ENCODE assay signal across 8 cellular contexts in the genomic region with DNA sequence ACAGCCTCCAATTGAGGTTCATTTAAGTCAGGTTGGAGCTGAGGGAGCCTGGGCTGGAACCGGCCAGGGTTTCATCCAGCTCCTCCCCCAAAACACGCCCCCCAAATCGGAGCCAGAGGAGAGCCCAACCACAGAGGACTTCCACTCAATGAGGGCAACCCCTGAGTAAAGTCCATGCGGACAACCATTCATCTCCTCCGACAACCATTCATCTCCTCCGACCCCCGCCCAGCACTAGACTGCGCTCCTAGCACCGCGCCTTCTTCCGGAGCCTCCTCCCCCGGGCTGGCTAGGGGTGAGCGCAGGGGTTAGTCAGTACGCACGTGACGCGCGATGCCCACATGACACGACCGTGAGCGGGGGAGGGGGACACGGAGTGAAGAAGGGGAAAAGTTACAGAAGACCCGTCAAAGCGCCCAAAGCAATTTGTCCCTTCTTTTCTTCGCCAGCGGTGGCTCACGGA. TPM values are rescaled to one million over a fixed set of nuclear protein-coding genes. Genes with fewer than 3 reads are reported as not detected.
DNase-seq lines count a peak whose midpoint lies in the region; ATAC-seq, FAIRE-seq and TF ChIP-seq lines count a peak whose summit lies in the region.

No MANE protein-coding gene starts in this region.

- no peaks in the 10 kb centered on the region for H3K4me1 ChIP-seq in small intestine (ENCODE audit: control insufficient read depth in 2 of 2, insufficient read depth in 1 of 2, low read depth in 1 of 2, low read length in 1 of 2)

- DNase-seq in Daoy (ENCODE audit: low read depth) (peak; percentile 76), NCI-H2227 treated with DMSO at 0.1 percent for 48 hours (lab: John Stamatoyannopoulos, UW) (peak; percentile 97), astrocyte of the spinal cord (ENCODE audit: low read depth, low spot score) (peak; percentile 77), hippocampal formation (lab: John Stamatoyannopoulos, UW) (peak; percentile 84 to 86), posterior cingulate gyrus (peak; percentile 82 to 98 (median 92)), small intestine (no peak)

- H3K27ac ChIP-seq in small intestine (ENCODE audit: low read depth in 1 of 2, low read length in 1 of 2): peak overlapping the region in 1 of 2 donors; percentile 82

- H3K4me3 ChIP-seq in astrocyte of the spinal cord (ENCODE audit: low read depth, low read length): peak overlapping the region; percentile 72
- peak overlapping the region in 1 of 2 donors; percentile 15 for H3K4me3 ChIP-seq in small intestine (ENCODE audit: low read depth in 1 of 2, low read length in 2 of 2)

- no peak for TF ChIP-seq CTCF in astrocyte of the spinal cord (IDR thresholded peaks at IDR 0.05; ENCODE audit: low read depth, low read length)

- intact Hi-C loops in posterior cingulate gyrus (cut with DNase I): loop anchor here (5.0 to 10.0 kb wide), 2 partner anchors 47 to 155 kb away; no protein-coding TSS in a partner anchor

- no peaks in the 10 kb centered on the region for H3K36me3 ChIP-seq in small intestine (ENCODE audit: control insufficient read depth in 2 of 2, insufficient read depth in 2 of 2, low read length in 2 of 2)

- peaks cover 9 to 15% of the 10 kb centered on the region in 2 donors for H3K27me3 ChIP-seq in small intestine (ENCODE audit: control insufficient read depth in 2 of 2, insufficient read depth in 2 of 2, low read length in 2 of 2)

- ATAC-seq in GM21529 (IDR thresholded peaks at IDR 0.05; ENCODE audit: unreplicated experiment) (no peak), HG03045 (IDR thresholded peaks at IDR 0.05; ENCODE audit: unreplicated experiment) (no peak)

- in situ Hi-C loops in astrocyte of the spinal cord (cut with HindIII; ENCODE audit: low sequenced_read_pairs): no loop called here

- 1 to 4% (median 1%) methylated on average over 27 of the region's 27 CpGs for WGBS in small intestine, 3 donors

- H3K9me3 ChIP-seq in small intestine (ENCODE audit: control insufficient read depth, low read depth): no peaks in the 10 kb centered on the region

- no peak for FAIRE-seq in small intestine (lab: Jason Lieb, UNC)

RNA-seq across cellular contexts. Expression of a gene that starts 1.4 kb away (rescaled TPM):
- 0.06 and 0.34 TPM in 2 replicates for total RNA-seq in Daoy (2014; rRNA removed; shearing (Covaris generic))
- 1 to 10 TPM in 2 of 3 donors, under 1 TPM in 1; 0.22 to 1.9 (median 1.1) TPM for polyA plus RNA-seq in small intestine
